In genomic region chr11:27722117-27722844, GRCh38 we compare ENCODE assay signal across 8 cellular contexts. TPM values are rescaled to one million over a fixed set of nuclear protein-coding genes. Genes with fewer than 3 reads are reported as not detected.
A peak's percentile ranks its signal among the peaks of the same experiment; 100 is the strongest.
DNase-seq lines count a peak whose midpoint lies in the region; ATAC-seq and TF ChIP-seq lines count a peak whose summit lies in the region.

No MANE protein-coding gene starts in this region.

- peaks cover 69 to 79% (median 70%) of the 10 kb centered on the region in 3 donors for H3K27me3 Mint-ChIP-seq in CD14-positive monocyte (ENCODE audit: low read depth in 3 of 3)
- peaks cover 59% of the 10 kb centered on the region for H3K27me3 Mint-ChIP-seq in activated B cell treated with CpG ODN at 0.5 μM for 24 hours

- H3K27me3 ChIP-seq in tibial artery, result peaks cover 0 to 43% of the 10 kb centered on the region in 2 donors

- peak overlapping the region; percentile 36 to 41 for H3K4me3 ChIP-seq in tibial artery

- no peaks in the 10 kb centered on the region for H3K9me3 ChIP-seq in tibial artery

- no peak overlapping the region for H3K27ac Mint-ChIP-seq in CD14-positive monocyte
- no peak overlapping the region for H3K27ac Mint-ChIP-seq in activated B cell treated with CpG ODN at 0.5 μM for 24 hours

- H3K27ac ChIP-seq in tibial artery, result no peak overlapping the region

- POLR2A ChIA-PET in activated B cell treated with CpG ODN at 0.5 μM for 24 hours (lab: Charles Lee), result no interaction called here

- ATAC-seq in activated B cell treated with CpG ODN at 0.5 μM for 24 hours (ENCODE audit: low read depth) (no peak), GM19324 (IDR thresholded peaks at IDR 0.05; ENCODE audit: low FRiP score, unreplicated experiment) (no peak)

- DNase-seq in CD14-positive monocyte (ENCODE audit: low spot score), result no peak
- DNase-seq in GM20000 (ENCODE audit: low spot score), result peak; percentile 34
- DNase-seq in activated B cell treated with CpG ODN at 0.5 μM for 24 hours, result no peak
- DNase-seq in iPS-NIHi7 (ENCODE audit: extremely low spot score), result peak; percentile 42
- no peak for DNase-seq in tibial artery
- no peak for DNase-seq in activated CD8-positive, alpha-beta memory T cell treated with anti-CD3 and anti-CD28 coated beads for 24 hours
- no peak for DNase-seq in NCI-H2081 treated with DMSO at 0.1 percent for 48 hours (lab: John Stamatoyannopoulos, UW)

- no peaks in the 10 kb centered on the region for H3K36me3 ChIP-seq in tibial artery

- intact Hi-C loops in CD14-positive monocyte (cut with micrococcal nuclease) (no loop called here), activated B cell treated with CpG ODN at 0.5 μM for 24 hours (cut with micrococcal nuclease) (no loop called here), tibial artery (cut with DNase I; ENCODE audit: low total_unique reads) (no loop called here)

- H3K4me1 Mint-ChIP-seq in CD14-positive monocyte (peaks cover 6% of the 10 kb centered on the region), activated B cell treated with CpG ODN at 0.5 μM for 24 hours (peaks cover 6% of the 10 kb centered on the region)

- H3K36me3 Mint-ChIP-seq in CD14-positive monocyte (peaks cover 7 to 11% of the 10 kb centered on the region in 2 donors), activated B cell treated with CpG ODN at 0.5 μM for 24 hours (ENCODE audit: low read depth) (no peaks in the 10 kb centered on the region)

- CTCF ChIA-PET in activated B cell treated with CpG ODN at 0.5 μM for 24 hours (lab: Charles Lee), result no interaction called here

- peaks cover 0 to 44% (median 36%) of the 10 kb centered on the region in 4 donors for H3K4me1 ChIP-seq in tibial artery

- H3K4me3 Mint-ChIP-seq in CD14-positive monocyte (peak overlapping the region; percentile 52 to 85), activated B cell treated with CpG ODN at 0.5 μM for 24 hours (peak overlapping the region; percentile 16)

- no peak for TF ChIP-seq CTCF in CD14-positive monocyte (IDR thresholded peaks at IDR 0.05)
- TF ChIP-seq CTCF in GM20000 (IDR thresholded peaks at IDR 0.05; ENCODE audit: extremely low read depth, missing control alignments), result no peak
- TF ChIP-seq CTCF in activated B cell treated with CpG ODN at 0.5 μM for 24 hours (IDR thresholded peaks at IDR 0.05), result no peak
- TF ChIP-seq CTCF in tibial artery (IDR thresholded peaks at IDR 0.05), result no peak

- H3K9me3 Mint-ChIP-seq in CD14-positive monocyte, result peaks cover 6 to 33% (median 22%) of the 10 kb centered on the region in 7 donors
- H3K9me3 Mint-ChIP-seq in activated B cell treated with CpG ODN at 0.5 μM for 24 hours, result peaks cover 4% of the 10 kb centered on the region

RNA-seq across cellular contexts. Expression of gene BDNF, which starts 22.0 kb away (rescaled TPM):
- polyA plus RNA-seq in CD14-positive monocyte, result not detected
- total RNA-seq in activated B cell treated with CpG ODN at 0.5 μM for 24 hours, result not detected in 2 replicates

Comparison
In these comparisons a context has a peak if more than half of its experiments do, and no peak if none do; other contexts are left out.
1. DNase-seq: peak in GM20000 (single experiment) and iPS-NIHi7 (single experiment); none in CD14-positive monocyte (single experiment), activated B cell treated with CpG ODN at 0.5 μM for 24 hours (single experiment), tibial artery (0 of 2), activated CD8-positive, alpha-beta memory T cell treated with anti-CD3 and anti-CD28 coated beads for 24 hours (single experiment) and NCI-H2081 treated with DMSO at 0.1 percent for 48 hours (single experiment).